In genomic region chr13:110554946-110555345, GRCh38 we compare ENCODE assay signal across 18 cellular contexts. TPM values are rescaled to one million over a fixed set of nuclear protein-coding genes. Genes with fewer than 3 reads are reported as not detected.
DNase-seq lines count a peak whose midpoint lies in the region; ATAC-seq and TF ChIP-seq lines count a peak whose summit lies in the region.
"Had no signal": no experiment of that assay in that cellular context is flagged by ENCODE, and none has a peak within 500 bp of the region (broad histone marks: within the 10 kb centered on the region; RNA-seq: fewer than 3 reads in every experiment).

No MANE protein-coding gene starts in this region.

- H4K91ac ChIP-seq in mesenchymal stem cell (ENCODE audit: low read length) = no peak overlapping the region

- no peak overlapping the region for H4K8ac ChIP-seq in mesenchymal stem cell (ENCODE audit: low read length)

- H2AK5ac ChIP-seq in mesenchymal stem cell (ENCODE audit: low read length, severe bottlenecking) = no peak overlapping the region

- no peak overlapping the region for H2AFZ ChIP-seq in mesenchymal stem cell (ENCODE audit: low read depth, low read length)

- peaks cover 6% of the 10 kb centered on the region for H3K9me3 Mint-ChIP-seq in dendritic cell treated with granulocyte-macrophage colony-stimulating factor and Interleukin-4, amounts not matched to agents 40 ng/mL and 50 ng/mL, for 4 days

- no peak overlapping the region for H3K18ac ChIP-seq in mesenchymal stem cell (ENCODE audit: low read depth in 1 of 2, low read length in 2 of 2)

- TF ChIP-seq POLR2A in upper lobe of left lung (IDR thresholded peaks at IDR 0.05) = no peak

- peaks cover 9% of the 10 kb centered on the region for H3K9me3 ChIP-seq in mesenchymal stem cell (ENCODE audit: control insufficient read depth, low read length)
- no peaks in the 10 kb centered on the region for H3K9me3 ChIP-seq in upper lobe of left lung
- H3K9me3 ChIP-seq: BE2C had no signal

- peaks cover 83% of the 10 kb centered on the region for H3K36me3 Mint-ChIP-seq in dendritic cell treated with granulocyte-macrophage colony-stimulating factor and Interleukin-4, amounts not matched to agents 40 ng/mL and 50 ng/mL, for 4 days (ENCODE audit: low read depth)

- H2BK120ac ChIP-seq in mesenchymal stem cell (ENCODE audit: low read depth, low read length) = no peak overlapping the region

- no peak for TF ChIP-seq CTCF in upper lobe of left lung (IDR thresholded peaks at IDR 0.05)

- 91% methylated on average over 15 of the region's 16 CpGs for whole genome bisulfite sequencing in mesenchymal stem cell
- WGBS in upper lobe of left lung, 2 donors = 75 to 80% methylated on average over 15 of the region's 16 CpGs

- no peak for TF ChIP-seq EP300 in upper lobe of left lung (IDR thresholded peaks at IDR 0.05)

- H3K27ac ChIP-seq in mesenchymal stem cell (ENCODE audit: low read length, poor library complexity, severe bottlenecking) (no peak overlapping the region), upper lobe of left lung (peak overlapping the region; percentile 69 to 98 (median 85))

- H3K36me3 ChIP-seq in mesenchymal stem cell (ENCODE audit: control insufficient read depth in 1 of 2, insufficient read depth in 2 of 2, low read depth in 1 of 2, low read length in 2 of 2) (peaks cover 0 to 3% of the 10 kb centered on the region in 2 experiments), upper lobe of left lung (peaks cover 0 to 7% (median 2%) of the 10 kb centered on the region in 4 donors)
- H3K36me3 ChIP-seq: BE2C had no signal

- no peak overlapping the region for H3K14ac ChIP-seq in mesenchymal stem cell (ENCODE audit: low read length in 2 of 2)

- no peak overlapping the region for H3K4me3 Mint-ChIP-seq in dendritic cell treated with granulocyte-macrophage colony-stimulating factor and Interleukin-4, amounts not matched to agents 40 ng/mL and 50 ng/mL, for 4 days
- H3K4me3 Mint-ChIP-seq: HFFc6 had no signal

- H2BK15ac ChIP-seq in mesenchymal stem cell (ENCODE audit: low read depth, poor library complexity, severe bottlenecking) = peak overlapping the region; percentile 26

- H3K4me1 Mint-ChIP-seq in dendritic cell treated with granulocyte-macrophage colony-stimulating factor and Interleukin-4, amounts not matched to agents 40 ng/mL and 50 ng/mL, for 4 days (ENCODE audit: low read depth) = peaks cover 71% of the 10 kb centered on the region

- intact Hi-C loops in dendritic cell treated with granulocyte-macrophage colony-stimulating factor and Interleukin-4, amounts not matched to agents 40 ng/mL and 50 ng/mL, for 4 days (cut with micrococcal nuclease) = no loop called here

- H3K4me1 ChIP-seq in mesenchymal stem cell (ENCODE audit: control insufficient read depth, insufficient read depth, low read depth, low read length) (no peaks in the 10 kb centered on the region), upper lobe of left lung (peaks cover 30 to 60% (median 44%) of the 10 kb centered on the region in 4 donors)
- H3K4me1 ChIP-seq: BE2C had no signal

- H3K4me3 ChIP-seq in mesenchymal stem cell (ENCODE audit: insufficient read depth in 1 of 2, low read depth in 1 of 2, low read length in 2 of 2) = no peak overlapping the region
- H3K4me3 ChIP-seq in upper lobe of left lung = no peak overlapping the region

- no peaks in the 10 kb centered on the region for H3K27me3 Mint-ChIP-seq in dendritic cell treated with granulocyte-macrophage colony-stimulating factor and Interleukin-4, amounts not matched to agents 40 ng/mL and 50 ng/mL, for 4 days

- H3K79me1 ChIP-seq in mesenchymal stem cell (replicated peaks; ENCODE audit: low read length, poor library complexity, severe bottlenecking) = peaks cover 18% of the 10 kb centered on the region

- peak overlapping the region; percentile 44 for H3K27ac Mint-ChIP-seq in dendritic cell treated with granulocyte-macrophage colony-stimulating factor and Interleukin-4, amounts not matched to agents 40 ng/mL and 50 ng/mL, for 4 days
- H3K27ac Mint-ChIP-seq: HFFc6 had no signal

- no peak overlapping the region for H3K4ac ChIP-seq in mesenchymal stem cell (ENCODE audit: low read depth in 1 of 2, low read length in 2 of 2)

- H2BK5ac ChIP-seq in mesenchymal stem cell (ENCODE audit: low read depth, low read length, poor library complexity, severe bottlenecking) = no peak overlapping the region

- H3K27me3 ChIP-seq in mesenchymal stem cell (ENCODE audit: control insufficient read depth in 1 of 2, insufficient read depth in 1 of 2, low read length in 2 of 2) (no peaks in the 10 kb centered on the region), upper lobe of left lung (no peaks in the 10 kb centered on the region)

- H2BK12ac ChIP-seq in mesenchymal stem cell (ENCODE audit: low read length in 2 of 2) = no peak overlapping the region

- no peak overlapping the region for H3K4me2 ChIP-seq in mesenchymal stem cell (ENCODE audit: low read length, poor library complexity, severe bottlenecking)

- ATAC-seq in upper lobe of left lung (ENCODE audit: low FRiP score in 2 of 2) = no peak

- H3K23ac ChIP-seq in mesenchymal stem cell (ENCODE audit: low read length in 2 of 2) = no peak overlapping the region

- H3K9ac ChIP-seq in mesenchymal stem cell (ENCODE audit: low read length) = no peak overlapping the region

- peak; percentile 62 for DNase-seq in NCI-H2107 treated with DMSO at 0.1 percent for 48 hours (lab: John Stamatoyannopoulos, UW; ENCODE audit: unreplicated experiment)
- no peak for DNase-seq in NCI-H2107 (lab: John Stamatoyannopoulos, UW)
- no peak for DNase-seq in mesenchymal stem cell
- no peak for DNase-seq in upper lobe of left lung
- no peak for DNase-seq in stimulated activated CD4-positive, alpha-beta T cell treated with anti-CD3 and anti-CD28 coated beads, Interleukin-1b, Interleukin-23, amount 100 ng/mL, for 48 hours
- DNase-seq in occipital lobe (lab: John Stamatoyannopoulos, UW) = no peak
- no peak for DNase-seq in NCI-H1092 treated with DMSO at 0.1 percent for 48 hours (lab: John Stamatoyannopoulos, UW)
- DNase-seq: 8988T, BE2C, EL, HFFc6, KBM-7, NCI-H226, NCI-H526, RPMI8226, SIG-M5 had no signal

RNA-seq across cellular contexts. Expression of gene RAB20, which starts 6.6 kb away (rescaled TPM):
- polyA plus RNA-seq in mesenchymal stem cell (2013, experiment 1 of 2) = 5.1 TPM
- polyA plus RNA-seq in mesenchymal stem cell (2013, experiment 2 of 2) = 5.2 TPM
- 10 to 100 TPM; 46.7 to 80.7 (median 57.8) TPM for total RNA-seq in upper lobe of left lung
- total RNA-seq in occipital lobe = 2.5 TPM
- total RNA-seq: OCI-LY7 had no signal

Comparison
In these comparisons a context has a peak if more than half of its experiments do, and no peak if none do; other contexts are left out.
1. RNA of gene RAB20, which starts 6.6 kb away (total RNA-seq): 46.7 to 80.7 TPM in upper lobe of left lung; 2.5 TPM in occipital lobe (single experiment); every median in the first group is over 10 times any median in the second.